8 cellular contexts compared by ENCODE assay signal in genomic region chr1:26225033-26225831, GRCh38. TPM values are rescaled to one million over a fixed set of nuclear protein-coding genes. Genes with fewer than 3 reads are reported as not detected.
DNase-seq lines count a peak whose midpoint lies in the region; ATAC-seq, FAIRE-seq and TF ChIP-seq lines count a peak whose summit lies in the region.

No MANE protein-coding gene starts in this region.

- H3K4me1 ChIP-seq in HepG2 (ENCODE audit: insufficient read depth, low read length) = peaks cover 36% of the 10 kb centered on the region

- intact Hi-C loops in activated CD4-positive, alpha-beta T cell treated with anti-CD3 and anti-CD28 coated beads, Interleukin-2, amount 10 ng/mL, durations not matched to agents 24 days and 14 days (cut with micrococcal nuclease) = no loop called here
- intact Hi-C loops in dendritic cell treated with granulocyte-macrophage colony-stimulating factor and Interleukin-4, amounts not matched to agents 40 ng/mL and 50 ng/mL, for 4 days (cut with micrococcal nuclease) = no loop called here
- intact Hi-C loops in HepG2 (cut with micrococcal nuclease; ENCODE audit: unreplicated experiment) = loop anchor here (1.0 kb wide), 1 partner anchor 8 kb away; no protein-coding TSS in a partner anchor

- in situ Hi-C loops in HepG2 (cut with HindIII; ENCODE audit: extremely low pct_ligation_motif_present, low pct_unique_long_range_greater_than_20kb) = no loop called here

- CTCF ChIA-PET in HepG2 (lab: Yijun Ruan, JAX; ENCODE audit: low intra/inter-chr PET ratio, low total read pairs) = no interaction called here

- no peaks in the 10 kb centered on the region for H3K79me2 ChIP-seq in HepG2 (ENCODE audit: insufficient read depth, low read length)

- POLR2A ChIA-PET in HepG2 (lab: Yijun Ruan, JAX) = interaction anchor here (1.0 to 3.5 kb wide), 7 partner anchors 10 to 202 kb away, joined by 3 to 50 read pairs (median 5); partner anchors contain the start of genes CATSPER4, CEP85, CNKSR1 and ZNF593

- peaks cover 50% of the 10 kb centered on the region for H3K27me3 Mint-ChIP-seq in activated CD4-positive, alpha-beta T cell treated with anti-CD3 and anti-CD28 coated beads, Interleukin-2, amount 10 ng/mL, durations not matched to agents 24 days and 14 days
- peaks cover 48% of the 10 kb centered on the region for H3K27me3 Mint-ChIP-seq in dendritic cell treated with granulocyte-macrophage colony-stimulating factor and Interleukin-4, amounts not matched to agents 40 ng/mL and 50 ng/mL, for 4 days

- no peaks in the 10 kb centered on the region for H3K9me3 ChIP-seq in HepG2 (ENCODE audit: low read length)

- no peaks in the 10 kb centered on the region for H3K9me3 Mint-ChIP-seq in activated CD4-positive, alpha-beta T cell treated with anti-CD3 and anti-CD28 coated beads, Interleukin-2, amount 10 ng/mL, durations not matched to agents 24 days and 14 days
- no peaks in the 10 kb centered on the region for H3K9me3 Mint-ChIP-seq in dendritic cell treated with granulocyte-macrophage colony-stimulating factor and Interleukin-4, amounts not matched to agents 40 ng/mL and 50 ng/mL, for 4 days

- peak overlapping the region; percentile 77 for H3K4me3 Mint-ChIP-seq in activated CD4-positive, alpha-beta T cell treated with anti-CD3 and anti-CD28 coated beads, Interleukin-2, amount 10 ng/mL, durations not matched to agents 24 days and 14 days
- H3K4me3 Mint-ChIP-seq in dendritic cell treated with granulocyte-macrophage colony-stimulating factor and Interleukin-4, amounts not matched to agents 40 ng/mL and 50 ng/mL, for 4 days = peak overlapping the region; percentile 63

- peak; percentile 69 to 82 for TF ChIP-seq POLR2A in HepG2 (IDR thresholded peaks at IDR 0.05; ENCODE audit: insufficient read depth in 1 of 2, low read depth in 2 of 2, low read length in 2 of 2)

- H3K4me1 Mint-ChIP-seq in activated CD4-positive, alpha-beta T cell treated with anti-CD3 and anti-CD28 coated beads, Interleukin-2, amount 10 ng/mL, durations not matched to agents 24 days and 14 days = peaks cover 6% of the 10 kb centered on the region
- peaks cover 7% of the 10 kb centered on the region for H3K4me1 Mint-ChIP-seq in dendritic cell treated with granulocyte-macrophage colony-stimulating factor and Interleukin-4, amounts not matched to agents 40 ng/mL and 50 ng/mL, for 4 days (ENCODE audit: low read depth)

- H3K4me3 ChIP-seq in HepG2 (replicated peaks in 1 of 3; ENCODE audit: insufficient read depth in 1 of 3, low read depth in 2 of 3, low read length in 3 of 3) = peak overlapping the region; percentile 72 to 81 (median 74)

- TF ChIP-seq RAD21 in HepG2 (CRISPR knock-in tag; IDR thresholded peaks at IDR 0.05) = no peak

- peak overlapping the region; percentile 100 for H3K4me2 ChIP-seq in HepG2 (ENCODE audit: low read depth, low read length)

- TF ChIP-seq CTCF in HepG2 (CRISPR knock-in tag; IDR thresholded peaks at IDR 0.05) = peak; percentile 5; the same call in 1 of the 2 replicates

- H3K27ac Mint-ChIP-seq in activated CD4-positive, alpha-beta T cell treated with anti-CD3 and anti-CD28 coated beads, Interleukin-2, amount 10 ng/mL, durations not matched to agents 24 days and 14 days = no peak overlapping the region
- peak overlapping the region; percentile 5 for H3K27ac Mint-ChIP-seq in dendritic cell treated with granulocyte-macrophage colony-stimulating factor and Interleukin-4, amounts not matched to agents 40 ng/mL and 50 ng/mL, for 4 days

- H4K20me1 ChIP-seq in HepG2 (ENCODE audit: insufficient read depth, low read length) = no peaks in the 10 kb centered on the region

- H3K27me3 ChIP-seq in HepG2 (ENCODE audit: control insufficient read depth in 1 of 2, insufficient read depth in 2 of 2, low read length in 2 of 2) = no peaks in the 10 kb centered on the region; a peak in 2 of 5 replicates

- peak overlapping the region; percentile 66 for H3K9ac ChIP-seq in HepG2 (ENCODE audit: insufficient read depth, low read depth, low read length)

- BruUV-seq in HepG2 (replicated peaks; lab: Mats Ljungman, UMichigan) = no TSS peak

- H3K36me3 ChIP-seq in HepG2 (replicated peaks in 1 of 2; ENCODE audit: control insufficient read depth in 1 of 2, insufficient read depth in 2 of 2, low read length in 2 of 2) = no peaks in the 10 kb centered on the region

- ATAC-seq in HepG2 (peak; percentile 95), GM18870 (IDR thresholded peaks at IDR 0.05; ENCODE audit: unreplicated experiment) (no peak), HG03025 (IDR thresholded peaks at IDR 0.05; ENCODE audit: low FRiP score, unreplicated experiment) (no peak)

- under 1% methylated on average over 15 of the region's 50 CpGs for WGBS in HepG2 (ENCODE audit: low lambda C conversion rate)

- DNase-seq in Daoy (ENCODE audit: low read depth) (peak; percentile 23), HepG2 (ENCODE audit: low spot score) (peak; percentile 84), NAMALWA (ENCODE audit: low spot score) (no peak)
- DNase-seq in activated CD4-positive, alpha-beta T cell treated with anti-CD3 and anti-CD28 coated beads, Interleukin-2, amount 10 ng/mL, durations not matched to agents 24 days and 14 days = peak; percentile 82
- peak; percentile 75 for DNase-seq in stimulated activated CD4-positive, alpha-beta T cell treated with anti-CD3 and anti-CD28 coated beads, Interleukin-15, amount 100 ng/mL, for 24 hours

- TF ChIP-seq EP300 in HepG2 (IDR thresholded peaks at IDR 0.05; ENCODE audit: low read depth in 2 of 2, low read length in 2 of 2) = no peak
- no peak for TF ChIP-seq EP300 in HepG2 (CRISPR knock-in tag; IDR thresholded peaks at IDR 0.05; ENCODE audit: borderline replicate concordance)

- peak overlapping the region; percentile 69 for H2AFZ ChIP-seq in HepG2 (ENCODE audit: low read length)

- H3K27ac ChIP-seq in HepG2 (ENCODE audit: extremely low read length, insufficient read depth, low read length) = no peak overlapping the region

- peak; percentile 79 for FAIRE-seq in HepG2 (lab: Jason Lieb, UNC)

- H3K36me3 Mint-ChIP-seq in activated CD4-positive, alpha-beta T cell treated with anti-CD3 and anti-CD28 coated beads, Interleukin-2, amount 10 ng/mL, durations not matched to agents 24 days and 14 days (ENCODE audit: low read depth) = no peaks in the 10 kb centered on the region
- no peaks in the 10 kb centered on the region for H3K36me3 Mint-ChIP-seq in dendritic cell treated with granulocyte-macrophage colony-stimulating factor and Interleukin-4, amounts not matched to agents 40 ng/mL and 50 ng/mL, for 4 days (ENCODE audit: low read depth)

RNA-seq across cellular contexts. Expression of gene CEP85, which starts 8.8 kb away (rescaled TPM):
- total RNA-seq in Daoy (2014; rRNA removed; shearing (Covaris generic)) = 27.4 and 34.5 TPM in 2 replicates
- total RNA-seq in activated CD4-positive, alpha-beta T cell treated with anti-CD3 and anti-CD28 coated beads, Interleukin-2, amount 10 ng/mL, durations not matched to agents 24 days and 14 days = 39.3 and 40.8 TPM in 2 replicates
- 22.4 and 26.7 TPM in 2 replicates for total RNA-seq in HepG2 (2016; rRNA removed; fragmentation: Illumina TruSeq; extraction: Trizol)
- 15.6 and 16.7 TPM in 2 replicates for total RNA-seq in HepG2 (2016; cell fraction: cytosol; rRNA removed; fragmentation: Illumina TruSeq; extraction: Trizol; ENCODE audit: low read depth)
- total RNA-seq in HepG2 (2016; cell fraction: insoluble cytoplasmic fraction; rRNA removed; fragmentation: Illumina TruSeq; extraction: Trizol) = 22.3 and 26.3 TPM in 2 replicates
- total RNA-seq in HepG2 (2016; cell fraction: membrane; rRNA removed; fragmentation: Illumina TruSeq; extraction: Trizol) = 10.6 and 12.9 TPM in 2 replicates
- total RNA-seq in HepG2 (2016; cell fraction: nucleus; rRNA removed; fragmentation: Illumina TruSeq; extraction: Trizol) = 27.6 and 32.8 TPM in 2 replicates
- 16.1 and 16.9 TPM in 2 replicates for polyA plus RNA-seq in HepG2 (2011; rRNA removed)
- polyA plus RNA-seq in HepG2 (2011; cell fraction: cytosol; rRNA removed) = 11.2 and 11.4 TPM in 2 replicates
- polyA plus RNA-seq in HepG2 (2011; cell fraction: nucleus; rRNA removed) = 40.1 and 42.3 TPM in 2 replicates
- 8.8 and 10.7 TPM in 2 replicates for polyA plus RNA-seq in HepG2 (2012)
- 0.88 and 0.92 TPM in 2 replicates for polyA plus RNA-seq in HepG2 (2016; cell fraction: cytosol; fragmentation: Illumina TruSeq; extraction: Trizol; ENCODE audit: low read depth)
- 16.4 and 17.2 TPM in 2 replicates for polyA plus RNA-seq in HepG2 (2016; cell fraction: insoluble cytoplasmic fraction; fragmentation: Illumina TruSeq; extraction: Trizol; ENCODE audit: low read depth)
- polyA plus RNA-seq in HepG2 (2016; cell fraction: membrane; fragmentation: Illumina TruSeq; extraction: Trizol; ENCODE audit: low read depth) = 2.2 and 2.6 TPM in 2 replicates
- polyA plus RNA-seq in HepG2 (2016; cell fraction: nucleus; fragmentation: Illumina TruSeq; extraction: Trizol; ENCODE audit: insufficient read depth, low read depth) = 49.8 and 50.1 TPM in 2 replicates
- polyA minus RNA-seq in HepG2 (2011; rRNA and poly(A)+ RNA removed; ENCODE audit: low replicate concordance) = 19.0 and 44.1 TPM in 2 replicates
- 8.7 and 9.0 TPM in 2 replicates for polyA minus RNA-seq in HepG2 (2011; cell fraction: cytosol; rRNA and poly(A)+ RNA removed)
- polyA minus RNA-seq in HepG2 (2011; cell fraction: nucleus; rRNA and poly(A)+ RNA removed) = 24.2 and 25.1 TPM in 2 replicates

RNA-seq across cellular contexts. Expression of gene CATSPER4, which starts 34.8 kb away (rescaled TPM):
- total RNA-seq in Daoy (2014; rRNA removed; shearing (Covaris generic)) = not detected in 2 replicates
- total RNA-seq in activated CD4-positive, alpha-beta T cell treated with anti-CD3 and anti-CD28 coated beads, Interleukin-2, amount 10 ng/mL, durations not matched to agents 24 days and 14 days = not detected in 2 replicates
- total RNA-seq in HepG2 (2016; rRNA removed; fragmentation: Illumina TruSeq; extraction: Trizol) = not detected in 2 replicates
- total RNA-seq in HepG2 (2016; cell fraction: cytosol; rRNA removed; fragmentation: Illumina TruSeq; extraction: Trizol; ENCODE audit: low read depth) = not detected in 2 replicates
- not detected in 2 replicates for total RNA-seq in HepG2 (2016; cell fraction: insoluble cytoplasmic fraction; rRNA removed; fragmentation: Illumina TruSeq; extraction: Trizol)
- total RNA-seq in HepG2 (2016; cell fraction: membrane; rRNA removed; fragmentation: Illumina TruSeq; extraction: Trizol) = not detected in 2 replicates
- not detected in 2 replicates for total RNA-seq in HepG2 (2016; cell fraction: nucleus; rRNA removed; fragmentation: Illumina TruSeq; extraction: Trizol)
- not detected in 2 replicates for polyA plus RNA-seq in HepG2 (2011; rRNA removed)
- not detected in 2 replicates for polyA plus RNA-seq in HepG2 (2011; cell fraction: cytosol; rRNA removed)
- polyA plus RNA-seq in HepG2 (2011; cell fraction: nucleus; rRNA removed) = 0.07 TPM in 1 of 2 replicates, not detected in the other
- not detected in 2 replicates for polyA plus RNA-seq in HepG2 (2012)
- not detected in 2 replicates for polyA plus RNA-seq in HepG2 (2016; cell fraction: cytosol; fragmentation: Illumina TruSeq; extraction: Trizol; ENCODE audit: low read depth)
- polyA plus RNA-seq in HepG2 (2016; cell fraction: insoluble cytoplasmic fraction; fragmentation: Illumina TruSeq; extraction: Trizol; ENCODE audit: low read depth) = not detected in 2 replicates
- polyA plus RNA-seq in HepG2 (2016; cell fraction: membrane; fragmentation: Illumina TruSeq; extraction: Trizol; ENCODE audit: low read depth) = not detected in 2 replicates
- polyA plus RNA-seq in HepG2 (2016; cell fraction: nucleus; fragmentation: Illumina TruSeq; extraction: Trizol; ENCODE audit: insufficient read depth, low read depth) = not detected in 2 replicates
- not detected in 2 replicates for polyA minus RNA-seq in HepG2 (2011; rRNA and poly(A)+ RNA removed; ENCODE audit: low replicate concordance)
- polyA minus RNA-seq in HepG2 (2011; cell fraction: cytosol; rRNA and poly(A)+ RNA removed) = not detected in 2 replicates
- not detected in 2 replicates for polyA minus RNA-seq in HepG2 (2011; cell fraction: nucleus; rRNA and poly(A)+ RNA removed)

RNA-seq across cellular contexts. Expression of gene CNKSR1, which starts 47.9 kb away (rescaled TPM):
- total RNA-seq in Daoy (2014; rRNA removed; shearing (Covaris generic)) = 1.3 TPM in 2 replicates
- 4.0 and 6.2 TPM in 2 replicates for total RNA-seq in activated CD4-positive, alpha-beta T cell treated with anti-CD3 and anti-CD28 coated beads, Interleukin-2, amount 10 ng/mL, durations not matched to agents 24 days and 14 days
- 1.5 and 3.4 TPM in 2 replicates for total RNA-seq in HepG2 (2016; rRNA removed; fragmentation: Illumina TruSeq; extraction: Trizol)
- total RNA-seq in HepG2 (2016; cell fraction: cytosol; rRNA removed; fragmentation: Illumina TruSeq; extraction: Trizol; ENCODE audit: low read depth) = 0.71 and 1.3 TPM in 2 replicates
- 1.8 and 3.1 TPM in 2 replicates for total RNA-seq in HepG2 (2016; cell fraction: insoluble cytoplasmic fraction; rRNA removed; fragmentation: Illumina TruSeq; extraction: Trizol)
- 1.1 TPM in 2 replicates for total RNA-seq in HepG2 (2016; cell fraction: membrane; rRNA removed; fragmentation: Illumina TruSeq; extraction: Trizol)
- total RNA-seq in HepG2 (2016; cell fraction: nucleus; rRNA removed; fragmentation: Illumina TruSeq; extraction: Trizol) = 3.7 and 5.8 TPM in 2 replicates
- 8.9 and 9.7 TPM in 2 replicates for polyA plus RNA-seq in HepG2 (2011; rRNA removed)
- 2.4 and 2.7 TPM in 2 replicates for polyA plus RNA-seq in HepG2 (2011; cell fraction: cytosol; rRNA removed)
- 64.0 and 70.5 TPM in 2 replicates for polyA plus RNA-seq in HepG2 (2011; cell fraction: nucleus; rRNA removed)
- 6.1 and 6.7 TPM in 2 replicates for polyA plus RNA-seq in HepG2 (2012)
- polyA plus RNA-seq in HepG2 (2016; cell fraction: cytosol; fragmentation: Illumina TruSeq; extraction: Trizol; ENCODE audit: low read depth) = 0.33 and 0.35 TPM in 2 replicates
- 1.9 and 2.0 TPM in 2 replicates for polyA plus RNA-seq in HepG2 (2016; cell fraction: insoluble cytoplasmic fraction; fragmentation: Illumina TruSeq; extraction: Trizol; ENCODE audit: low read depth)
- 0.60 and 0.72 TPM in 2 replicates for polyA plus RNA-seq in HepG2 (2016; cell fraction: membrane; fragmentation: Illumina TruSeq; extraction: Trizol; ENCODE audit: low read depth)
- polyA plus RNA-seq in HepG2 (2016; cell fraction: nucleus; fragmentation: Illumina TruSeq; extraction: Trizol; ENCODE audit: insufficient read depth, low read depth) = 15.4 and 19.4 TPM in 2 replicates
- 9.4 and 12.9 TPM in 2 replicates for polyA minus RNA-seq in HepG2 (2011; rRNA and poly(A)+ RNA removed; ENCODE audit: low replicate concordance)
- polyA minus RNA-seq in HepG2 (2011; cell fraction: cytosol; rRNA and poly(A)+ RNA removed) = 2.0 and 4.8 TPM in 2 replicates
- 16.1 and 21.8 TPM in 2 replicates for polyA minus RNA-seq in HepG2 (2011; cell fraction: nucleus; rRNA and poly(A)+ RNA removed)

RNA-seq across cellular contexts. Expression of gene ZNF593OS, which starts 53.6 kb away (rescaled TPM):
- not detected in 2 replicates for total RNA-seq in Daoy (2014; rRNA removed; shearing (Covaris generic))
- not detected in 2 replicates for total RNA-seq in activated CD4-positive, alpha-beta T cell treated with anti-CD3 and anti-CD28 coated beads, Interleukin-2, amount 10 ng/mL, durations not matched to agents 24 days and 14 days
- not detected in 2 replicates for total RNA-seq in HepG2 (2016; rRNA removed; fragmentation: Illumina TruSeq; extraction: Trizol)
- total RNA-seq in HepG2 (2016; cell fraction: cytosol; rRNA removed; fragmentation: Illumina TruSeq; extraction: Trizol; ENCODE audit: low read depth) = not detected in 2 replicates
- total RNA-seq in HepG2 (2016; cell fraction: insoluble cytoplasmic fraction; rRNA removed; fragmentation: Illumina TruSeq; extraction: Trizol) = not detected in 2 replicates
- not detected in 2 replicates for total RNA-seq in HepG2 (2016; cell fraction: membrane; rRNA removed; fragmentation: Illumina TruSeq; extraction: Trizol)
- not detected in 2 replicates for total RNA-seq in HepG2 (2016; cell fraction: nucleus; rRNA removed; fragmentation: Illumina TruSeq; extraction: Trizol)
- polyA plus RNA-seq in HepG2 (2011; rRNA removed) = not detected in 2 replicates
- not detected in 2 replicates for polyA plus RNA-seq in HepG2 (2011; cell fraction: cytosol; rRNA removed)
- polyA plus RNA-seq in HepG2 (2011; cell fraction: nucleus; rRNA removed) = not detected in 2 replicates
- polyA plus RNA-seq in HepG2 (2012) = 0.47 and 0.69 TPM in 2 replicates
- polyA plus RNA-seq in HepG2 (2016; cell fraction: cytosol; fragmentation: Illumina TruSeq; extraction: Trizol; ENCODE audit: low read depth) = not detected in 2 replicates
- not detected in 2 replicates for polyA plus RNA-seq in HepG2 (2016; cell fraction: insoluble cytoplasmic fraction; fragmentation: Illumina TruSeq; extraction: Trizol; ENCODE audit: low read depth)
- not detected in 2 replicates for polyA plus RNA-seq in HepG2 (2016; cell fraction: membrane; fragmentation: Illumina TruSeq; extraction: Trizol; ENCODE audit: low read depth)
- polyA plus RNA-seq in HepG2 (2016; cell fraction: nucleus; fragmentation: Illumina TruSeq; extraction: Trizol; ENCODE audit: insufficient read depth, low read depth) = not detected in 2 replicates
- not detected in 2 replicates for polyA minus RNA-seq in HepG2 (2011; rRNA and poly(A)+ RNA removed; ENCODE audit: low replicate concordance)
- polyA minus RNA-seq in HepG2 (2011; cell fraction: cytosol; rRNA and poly(A)+ RNA removed) = not detected in 2 replicates
- not detected in 2 replicates for polyA minus RNA-seq in HepG2 (2011; cell fraction: nucleus; rRNA and poly(A)+ RNA removed)

RNA-seq across cellular contexts. Expression of gene SH3BGRL3, which starts 54.7 kb away (rescaled TPM):
- 50.6 and 66.8 TPM in 2 replicates for total RNA-seq in Daoy (2014; rRNA removed; shearing (Covaris generic))
- total RNA-seq in activated CD4-positive, alpha-beta T cell treated with anti-CD3 and anti-CD28 coated beads, Interleukin-2, amount 10 ng/mL, durations not matched to agents 24 days and 14 days = 463 and 474 TPM in 2 replicates
- total RNA-seq in HepG2 (2016; rRNA removed; fragmentation: Illumina TruSeq; extraction: Trizol) = 12.2 and 13.4 TPM in 2 replicates
- 14.0 and 29.7 TPM in 2 replicates for total RNA-seq in HepG2 (2016; cell fraction: cytosol; rRNA removed; fragmentation: Illumina TruSeq; extraction: Trizol; ENCODE audit: low read depth)
- 11.6 and 11.8 TPM in 2 replicates for total RNA-seq in HepG2 (2016; cell fraction: insoluble cytoplasmic fraction; rRNA removed; fragmentation: Illumina TruSeq; extraction: Trizol)
- total RNA-seq in HepG2 (2016; cell fraction: membrane; rRNA removed; fragmentation: Illumina TruSeq; extraction: Trizol) = 15.8 and 28.5 TPM in 2 replicates
- total RNA-seq in HepG2 (2016; cell fraction: nucleus; rRNA removed; fragmentation: Illumina TruSeq; extraction: Trizol) = 5.2 and 6.0 TPM in 2 replicates
- 11.4 and 11.5 TPM in 2 replicates for polyA plus RNA-seq in HepG2 (2011; rRNA removed)
- 10.4 and 12.2 TPM in 2 replicates for polyA plus RNA-seq in HepG2 (2011; cell fraction: cytosol; rRNA removed)
- 7.5 and 8.3 TPM in 2 replicates for polyA plus RNA-seq in HepG2 (2011; cell fraction: nucleus; rRNA removed)
- 12.3 and 13.0 TPM in 2 replicates for polyA plus RNA-seq in HepG2 (2012)
- polyA plus RNA-seq in HepG2 (2016; cell fraction: cytosol; fragmentation: Illumina TruSeq; extraction: Trizol; ENCODE audit: low read depth) = 64.3 and 100 TPM in 2 replicates
- polyA plus RNA-seq in HepG2 (2016; cell fraction: insoluble cytoplasmic fraction; fragmentation: Illumina TruSeq; extraction: Trizol; ENCODE audit: low read depth) = 24.8 and 47.8 TPM in 2 replicates
- 72.1 and 88.4 TPM in 2 replicates for polyA plus RNA-seq in HepG2 (2016; cell fraction: membrane; fragmentation: Illumina TruSeq; extraction: Trizol; ENCODE audit: low read depth)
- 16.4 and 20.4 TPM in 2 replicates for polyA plus RNA-seq in HepG2 (2016; cell fraction: nucleus; fragmentation: Illumina TruSeq; extraction: Trizol; ENCODE audit: insufficient read depth, low read depth)
- 26.8 and 67.6 TPM in 2 replicates for polyA minus RNA-seq in HepG2 (2011; rRNA and poly(A)+ RNA removed; ENCODE audit: low replicate concordance)
- polyA minus RNA-seq in HepG2 (2011; cell fraction: cytosol; rRNA and poly(A)+ RNA removed) = 8.1 and 10.8 TPM in 2 replicates
- polyA minus RNA-seq in HepG2 (2011; cell fraction: nucleus; rRNA and poly(A)+ RNA removed) = 8.5 and 9.8 TPM in 2 replicates
